Comparison of ENCODE assay signal across 11 cellular contexts in the genomic region with DNA sequence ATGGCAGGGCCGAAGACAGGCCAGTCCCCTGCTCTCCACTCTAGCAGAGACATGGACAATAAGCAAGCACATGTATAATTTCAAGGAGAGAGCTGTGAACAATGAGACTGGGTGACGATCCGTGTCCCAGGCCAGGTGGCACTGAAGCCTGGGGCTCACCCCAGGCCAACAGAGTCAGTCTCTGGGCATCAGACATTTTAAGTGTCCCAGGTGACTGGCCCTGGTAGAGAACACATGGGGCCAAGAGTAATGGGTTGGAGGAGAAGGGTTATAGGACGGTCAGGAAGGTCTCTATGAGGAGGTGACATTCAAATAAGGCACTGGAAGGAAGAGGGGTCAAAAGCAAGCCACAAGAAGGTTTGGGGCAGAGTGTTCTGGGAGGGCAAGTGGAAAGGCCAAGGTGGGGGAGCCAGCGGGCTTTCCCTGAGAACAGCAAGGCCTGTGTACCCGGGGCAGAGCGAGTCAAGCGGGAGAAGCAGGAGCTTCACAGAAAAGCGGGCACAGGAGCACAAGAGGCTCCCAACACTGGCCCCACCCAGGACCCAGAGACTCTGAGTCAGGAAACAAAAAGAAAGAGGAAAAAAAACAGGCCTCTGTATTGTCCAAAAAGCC. TPM values are rescaled to one million over a fixed set of nuclear protein-coding genes. Genes with fewer than 3 reads are reported as not detected.
A peak's percentile ranks its signal among the peaks of the same experiment; 100 is the strongest.
DNase-seq lines count a peak whose midpoint lies in the region; ATAC-seq and TF ChIP-seq lines count a peak whose summit lies in the region.
"Had no signal": no experiment of that assay in that cellular context is flagged by ENCODE, and none has a peak within 500 bp of the region (broad histone marks: within the 10 kb centered on the region; RNA-seq: fewer than 3 reads in every experiment).

No MANE protein-coding gene starts in this region.

- intact Hi-C loops in CD14-positive monocyte (cut with micrococcal nuclease): loop anchor here in 1 of 2 donors (5.0 kb wide), 1 partner anchor 42 kb away; no protein-coding TSS in a partner anchor
- intact Hi-C loops in colonic mucosa (cut with DNase I): no loop called here
- intact Hi-C loops in Calu3 (cut with micrococcal nuclease; ENCODE audit: unreplicated experiment): no loop called here

- H4K8ac ChIP-seq in mesendoderm (ENCODE audit: low read depth, low read length): no peak overlapping the region

- H3K4me3 ChIP-seq in Karpas-422 (ENCODE audit: low read length): peak overlapping the region; percentile 85
- no peak overlapping the region for H3K4me3 ChIP-seq in colonic mucosa
- no peak overlapping the region for H3K4me3 ChIP-seq in mesendoderm (ENCODE audit: low read length)

- no peaks in the 10 kb centered on the region for H4K20me1 ChIP-seq in Karpas-422 (ENCODE audit: insufficient read depth, low read depth, low read length)

- H3K18ac ChIP-seq in mesendoderm (ENCODE audit: low read length): no peak overlapping the region

- H2BK15ac ChIP-seq in mesendoderm (replicated peaks; ENCODE audit: low read depth): no peak overlapping the region

- ATAC-seq in HG03280 (IDR thresholded peaks at IDR 0.05; ENCODE audit: unreplicated experiment): no peak

- no peaks in the 10 kb centered on the region for H3K36me3 ChIP-seq in Karpas-422 (ENCODE audit: insufficient read depth, low read length)
- H3K36me3 ChIP-seq in colonic mucosa: no peaks in the 10 kb centered on the region
- no peaks in the 10 kb centered on the region for H3K36me3 ChIP-seq in mesendoderm (ENCODE audit: control insufficient read depth, insufficient read depth, low read length)

- no peak overlapping the region for H3K56ac ChIP-seq in mesendoderm (ENCODE audit: low read length)

- TF ChIP-seq CTCF in CD14-positive monocyte (IDR thresholded peaks at IDR 0.05) (no peak), colonic mucosa (IDR thresholded peaks at IDR 0.05) (no peak), osteocyte (IDR thresholded peaks at IDR 0.05) (no peak), Calu3 (IDR thresholded peaks at IDR 0.05; ENCODE audit: unreplicated experiment) (no peak)

- no peak overlapping the region for H3K4ac ChIP-seq in mesendoderm (ENCODE audit: low read depth, low read length)

- WGBS in mesendoderm (ENCODE audit: extremely low coverage, insufficient coverage, low lambda C conversion rate): no CpG with 5 or more reads among the region's 9 CpGs

- H2BK120ac ChIP-seq in mesendoderm (ENCODE audit: low read depth, low read length): no peak overlapping the region

- no peak overlapping the region for H3K23ac ChIP-seq in mesendoderm (ENCODE audit: low read length)

- peaks cover 0 to 3% (median 0%) of the 10 kb centered on the region in 7 donors for H3K9me3 Mint-ChIP-seq in CD14-positive monocyte
- H3K9me3 Mint-ChIP-seq in osteocyte (ENCODE audit: unreplicated experiment): no peaks in the 10 kb centered on the region
- no peaks in the 10 kb centered on the region for H3K9me3 Mint-ChIP-seq in Calu3 (ENCODE audit: low read depth, unreplicated experiment)

- no peak for DNase-seq in CD14-positive monocyte (ENCODE audit: low spot score)
- peak; percentile 62 for DNase-seq in Karpas-422
- no peak for DNase-seq in colonic mucosa
- no peak for DNase-seq in osteocyte (ENCODE audit: extremely low spot score, unreplicated experiment)
- no peak for DNase-seq in NCI-H2107 treated with DMSO at 0.1 percent for 48 hours (lab: John Stamatoyannopoulos, UW; ENCODE audit: unreplicated experiment)
- no peak for DNase-seq in mesendoderm
- no peak for DNase-seq in Calu3
- DNase-seq: DMS153, NCI-H1105 treated with DMSO at 0.1 percent for 48 hours, RPMI8226 had no signal

- H4K5ac ChIP-seq in mesendoderm (ENCODE audit: low read length): no peak overlapping the region

- BruUV-seq in Calu3 (replicated peaks; lab: Mats Ljungman, UMichigan): no TSS peak

- no peaks in the 10 kb centered on the region for H3K9me2 ChIP-seq in Karpas-422 (replicated peaks; ENCODE audit: insufficient read depth, low read length)

- H2BK5ac ChIP-seq in mesendoderm (ENCODE audit: low read length): no peak overlapping the region

- H3K4me3 Mint-ChIP-seq in CD14-positive monocyte (peak overlapping the region; percentile 4 to 98), osteocyte (ENCODE audit: unreplicated experiment) (no peak overlapping the region), Calu3 (ENCODE audit: low read depth, unreplicated experiment) (no peak overlapping the region)

- peaks cover 2% of the 10 kb centered on the region for H3K79me1 ChIP-seq in mesendoderm (ENCODE audit: low read length)

- H3K4me1 ChIP-seq in Karpas-422 (ENCODE audit: low read length) (peaks cover 84% of the 10 kb centered on the region), colonic mucosa (peaks cover 16% of the 10 kb centered on the region), mesendoderm (ENCODE audit: control insufficient read depth, low read depth, low read length) (peaks cover 5% of the 10 kb centered on the region)

- H3K36me3 Mint-ChIP-seq in CD14-positive monocyte (peaks cover 45 to 68% of the 10 kb centered on the region in 2 donors), osteocyte (ENCODE audit: unreplicated experiment) (peaks cover 8% of the 10 kb centered on the region), Calu3 (ENCODE audit: insufficient read depth, unreplicated experiment) (no peaks in the 10 kb centered on the region)

- peaks cover 0 to 2% (median 0%) of the 10 kb centered on the region in 3 donors for H3K27me3 Mint-ChIP-seq in CD14-positive monocyte (ENCODE audit: low read depth in 3 of 3)
- no peaks in the 10 kb centered on the region for H3K27me3 Mint-ChIP-seq in osteocyte (ENCODE audit: unreplicated experiment)
- no peaks in the 10 kb centered on the region for H3K27me3 Mint-ChIP-seq in Calu3 (ENCODE audit: unreplicated experiment)

- H3K9me3 ChIP-seq in Karpas-422 (ENCODE audit: low read length): no peaks in the 10 kb centered on the region
- H3K9me3 ChIP-seq in colonic mucosa: no peaks in the 10 kb centered on the region

- H3K4me1 Mint-ChIP-seq in CD14-positive monocyte: peaks cover 69% of the 10 kb centered on the region
- H3K4me1 Mint-ChIP-seq in osteocyte (ENCODE audit: unreplicated experiment): peaks cover 58% of the 10 kb centered on the region
- peaks cover 7% of the 10 kb centered on the region for H3K4me1 Mint-ChIP-seq in Calu3 (ENCODE audit: low read depth, unreplicated experiment)

- H3K27me3 ChIP-seq in Karpas-422 (ENCODE audit: low read length) (no peaks in the 10 kb centered on the region), colonic mucosa (no peaks in the 10 kb centered on the region), mesendoderm (ENCODE audit: insufficient read depth, low read length, poor library complexity) (no peaks in the 10 kb centered on the region)

- no peak overlapping the region for H2AK5ac ChIP-seq in mesendoderm (ENCODE audit: low read length)

- H2AFZ ChIP-seq in Karpas-422 (ENCODE audit: low read length): peak overlapping the region; percentile 3; the same call in 1 of the 2 replicates

- H3K9ac ChIP-seq in Karpas-422 (ENCODE audit: low read length) (peak overlapping the region; percentile 90), colonic mucosa (ENCODE audit: low read depth in 2 of 2, low read length in 2 of 2) (peak overlapping the region; percentile 64 to 88), mesendoderm (ENCODE audit: low read length) (no peak overlapping the region)

- H3K27ac Mint-ChIP-seq in CD14-positive monocyte (peak overlapping the region; percentile 96 to 100 (median 99)), osteocyte (ENCODE audit: unreplicated experiment) (peak overlapping the region; percentile 95), Calu3 (ENCODE audit: unreplicated experiment) (no peak overlapping the region)

- H3K27ac ChIP-seq in Karpas-422 (ENCODE audit: low read length): peak overlapping the region; percentile 97
- H3K27ac ChIP-seq in colonic mucosa: peak overlapping the region; percentile 90
- H3K27ac ChIP-seq in mesendoderm (ENCODE audit: low read depth, low read length): no peak overlapping the region

- CTCF ChIA-PET in Calu3 (lab: Charles Lee): interaction anchor here (0.5 kb wide), 1 partner anchor 16 kb away, joined by 5 read pairs; no protein-coding TSS in a partner anchor

- H3K79me2 ChIP-seq in Karpas-422 (ENCODE audit: low read length): peaks cover 81% of the 10 kb centered on the region
- H3K79me2 ChIP-seq in mesendoderm (ENCODE audit: control insufficient read depth, insufficient read depth, low read length): no peaks in the 10 kb centered on the region

- H3K4me2 ChIP-seq in Karpas-422 (ENCODE audit: low read depth, low read length, poor library complexity, severe bottlenecking): peak overlapping the region; percentile 92
- H3K4me2 ChIP-seq in mesendoderm (ENCODE audit: low read length): no peak overlapping the region

RNA-seq across cellular contexts. Expression of a gene that starts 1.1 kb away (rescaled TPM):
- polyA plus RNA-seq in CD14-positive monocyte: 1 to 10 TPM; 3.3 to 7.3 TPM
- 77.9 and 122 TPM in 2 replicates for total RNA-seq in Karpas-422 (2014; rRNA removed; shearing (Covaris generic); ENCODE audit: low replicate concordance)
- 10 to 100 TPM; 26.9 to 44.9 TPM for total RNA-seq in colonic mucosa
- 36.0 and 37.0 TPM in 2 replicates for total RNA-seq in osteocyte
- 9.6 TPM for polyA plus RNA-seq in mesendoderm (2013, experiment 1 of 2)
- 10.0 TPM for polyA plus RNA-seq in mesendoderm (2013, experiment 2 of 2)
- total RNA-seq in Calu3 (2022): 3.9 and 5.8 TPM in 2 replicates

RNA-seq across cellular contexts. Expression of a gene that starts 59.2 kb away (rescaled TPM):
- polyA plus RNA-seq in CD14-positive monocyte: under 1 TPM in 1 of 2 donors, not detected in 1; 0.30 TPM
- total RNA-seq in Karpas-422 (2014; rRNA removed; shearing (Covaris generic); ENCODE audit: low replicate concordance): not detected in 2 replicates
- total RNA-seq in colonic mucosa: 1 to 10 TPM in 1 of 2 donors, not detected in 1; 2.4 TPM
- total RNA-seq in osteocyte: not detected in 2 replicates
- polyA plus RNA-seq in mesendoderm (2013, experiment 1 of 2): 0.29 TPM
- polyA plus RNA-seq in mesendoderm (2013, experiment 2 of 2): 0.24 TPM
- not detected in 2 replicates for total RNA-seq in Calu3 (2022)

Comparison
In these comparisons a context has a peak if more than half of its experiments do, and no peak if none do; other contexts are left out.
1. H3K4me3 Mint-ChIP-seq: peak in CD14-positive monocyte (2 of 2); none in osteocyte (single experiment) and Calu3 (single experiment).